Comparison of ENCODE assay signal across 29 cellular contexts in genomic region chr6:1215884-1216487, GRCh38.
DNase-seq lines count a peak whose midpoint lies in the region; ATAC-seq, FAIRE-seq and TF ChIP-seq lines count a peak whose summit lies in the region.
"Had no signal": no experiment of that assay in that cellular context is flagged by ENCODE, and none has a peak within 500 bp of the region (broad histone marks: within the 10 kb centered on the region; RNA-seq: fewer than 3 reads in every experiment).

No MANE protein-coding gene starts in this region.

- POLR2A ChIA-PET in H1 (lab: Charles Lee; ENCODE audit: partially characterized antibody), result no interaction called here

- H2BK12ac ChIP-seq in H1 (ENCODE audit: low read depth, low read length), result no peak overlapping the region

- no peak overlapping the region for H3K56ac ChIP-seq in H1 (replicated peaks; ENCODE audit: insufficient read length, low read depth, low read length)

- peak; percentile 23 to 58 for ATAC-seq in upper lobe of left lung (ENCODE audit: low FRiP score in 2 of 2)
- ATAC-seq: CD8-positive, alpha-beta T cell; GM23338; PC-3; Right ventricle myocardium inferior had no signal

- TF ChIP-seq CTCF in H1 (IDR thresholded peaks at IDR 0.05; ENCODE audit: control extremely low read depth in 1 of 3, insufficient read depth in 1 of 3, low read depth in 1 of 3, low read length in 3 of 3) (no peak), esophagus muscularis mucosa (IDR thresholded peaks at IDR 0.05) (no peak), neural progenitor cell (IDR thresholded peaks at IDR 0.05) (no peak), upper lobe of left lung (IDR thresholded peaks at IDR 0.05) (no peak)

- H3K27me3 ChIP-seq in H1 (replicated peaks in 1 of 4; ENCODE audit: control insufficient read depth in 3 of 4, extremely low read depth in 1 of 4, insufficient read depth in 3 of 4, low read length in 3 of 4) (no peaks in the 10 kb centered on the region), esophagus muscularis mucosa (no peaks in the 10 kb centered on the region), neural progenitor cell (no peaks in the 10 kb centered on the region), upper lobe of left lung (no peaks in the 10 kb centered on the region)
- H3K27me3 ChIP-seq: SJCRH30 had no signal

- no peaks in the 10 kb centered on the region for H3K36me3 Mint-ChIP-seq in neural progenitor cell
- H3K36me3 Mint-ChIP-seq: CD8-positive, alpha-beta T cell had no signal

- no peak overlapping the region for H3K27ac Mint-ChIP-seq in neural progenitor cell
- H3K27ac Mint-ChIP-seq: B cell; CD8-positive, alpha-beta T cell; GM23338; HFFc6 had no signal

- FAIRE-seq in H1 (lab: Jason Lieb, UNC), result no peak
- FAIRE-seq: G401.6, HTR-8/SVneo had no signal

- no peaks in the 10 kb centered on the region for H3K79me1 ChIP-seq in H1 (ENCODE audit: low read depth, low read length)

- H3K23me2 ChIP-seq in H1 (ENCODE audit: low read depth, low read length), result no peaks in the 10 kb centered on the region

- no peak overlapping the region for H3K27ac ChIP-seq in H1 (ENCODE audit: low read depth, low read length)
- H3K27ac ChIP-seq in esophagus muscularis mucosa (replicated peaks in 1 of 4), result no peak overlapping the region
- no peak overlapping the region for H3K27ac ChIP-seq in neural progenitor cell
- no peak overlapping the region for H3K27ac ChIP-seq in upper lobe of left lung
- H3K27ac ChIP-seq: C4-2B, SJCRH30 had no signal

- H3K36me3 ChIP-seq in H1 (ENCODE audit: control insufficient read depth in 2 of 4, insufficient read depth in 4 of 4, low read length in 3 of 4) (no peaks in the 10 kb centered on the region), esophagus muscularis mucosa (no peaks in the 10 kb centered on the region), neural progenitor cell (no peaks in the 10 kb centered on the region), upper lobe of left lung (no peaks in the 10 kb centered on the region)
- H3K36me3 ChIP-seq: HAP-1, SJCRH30 had no signal

- no peak overlapping the region for H2BK120ac ChIP-seq in H1 (replicated peaks; ENCODE audit: low read depth, low read length)

- no peak overlapping the region for H3K9ac ChIP-seq in H1 (replicated peaks in 1 of 4; ENCODE audit: extremely low read depth in 1 of 4, low read depth in 3 of 4, low read length in 3 of 4)
- no peak overlapping the region for H3K9ac ChIP-seq in neural progenitor cell

- H4K20me1 ChIP-seq in H1 (replicated peaks in 1 of 2; ENCODE audit: control insufficient read depth in 1 of 2, insufficient read depth in 2 of 2, low read length in 2 of 2) (peaks cover 0 to 2% of the 10 kb centered on the region in 2 experiments), neural progenitor cell (ENCODE audit: low read depth) (no peaks in the 10 kb centered on the region)

- WGBS in H1 (ENCODE audit: extremely low coverage in 1 of 2, insufficient coverage in 1 of 2, insufficient read length in 1 of 2, insufficient replicate concordance in 2 of 2, low coverage in 1 of 2, low lambda C conversion rate in 2 of 2, missing lambda C conversion rate in 1 of 2), 2 experiments, result 82% methylated on average over 11 of the region's 11 CpGs; no CpG with 5 or more reads in 1 of the 2 experiments
- WGBS in esophagus muscularis mucosa, result 91% methylated on average over 4 of the region's 11 CpGs
- 68 to 70% methylated on average over 10 to 11 of the region's 11 CpGs for WGBS in upper lobe of left lung, 2 donors

- H3K4me3 ChIP-seq in H1 (ENCODE audit: extremely low read depth in 1 of 4, insufficient read depth in 2 of 4, low read depth in 3 of 4, low read length in 4 of 4), result no peak overlapping the region
- no peak overlapping the region for H3K4me3 ChIP-seq in esophagus muscularis mucosa
- H3K4me3 ChIP-seq in neural progenitor cell, result no peak overlapping the region
- H3K4me3 ChIP-seq in upper lobe of left lung, result no peak overlapping the region
- H3K4me3 ChIP-seq: GM23338, HAP-1, SJCRH30 had no signal

- no peaks in the 10 kb centered on the region for H3K9me3 Mint-ChIP-seq in neural progenitor cell
- H3K9me3 Mint-ChIP-seq: CD8-positive, alpha-beta T cell; GM23338; HFFc6 had no signal

- no peak overlapping the region for H4K8ac ChIP-seq in H1 (ENCODE audit: extremely low read depth, insufficient read depth, low read length)

- H3K9me3 ChIP-seq in H1 (ENCODE audit: insufficient read depth in 2 of 2, low read depth in 1 of 2, low read length in 1 of 2) (no peaks in the 10 kb centered on the region), esophagus muscularis mucosa (no peaks in the 10 kb centered on the region), neural progenitor cell (ENCODE audit: low read depth) (no peaks in the 10 kb centered on the region), upper lobe of left lung (no peaks in the 10 kb centered on the region)
- H3K9me3 ChIP-seq: Caco-2, HAP-1, SJCRH30 had no signal

- TF ChIP-seq POLR2A in H1 (IDR thresholded peaks at IDR 0.05; ENCODE audit: control extremely low read depth in 1 of 2, low read depth in 2 of 2, low read length in 2 of 2) (no peak), esophagus muscularis mucosa (IDR thresholded peaks at IDR 0.05; ENCODE audit: low read depth) (no peak), upper lobe of left lung (IDR thresholded peaks at IDR 0.05) (no peak)

- H2AFZ ChIP-seq in H1 (ENCODE audit: low read length), result peak overlapping the region; percentile 72; the same call in 1 of the 2 replicates
- peak overlapping the region; percentile 42 for H2AFZ ChIP-seq in neural progenitor cell (replicated peaks)
- H2AFZ ChIP-seq: GM23338 had no signal

- H3K4me1 ChIP-seq in H1 (replicated peaks in 1 of 4; ENCODE audit: control insufficient read depth in 3 of 4, insufficient read depth in 4 of 4, low read length in 3 of 4) (no peaks in the 10 kb centered on the region), esophagus muscularis mucosa (no peaks in the 10 kb centered on the region), neural progenitor cell (no peaks in the 10 kb centered on the region), upper lobe of left lung (no peaks in the 10 kb centered on the region)
- H3K4me1 ChIP-seq: HAP-1, SJCRH30 had no signal

- no peak overlapping the region for H4K5ac ChIP-seq in H1 (ENCODE audit: insufficient read length, low read depth, low read length)

- H3K27me3 Mint-ChIP-seq in neural progenitor cell (ENCODE audit: insufficient read depth, low read depth), result peaks cover 2% of the 10 kb centered on the region

- H3K23ac ChIP-seq in H1 (ENCODE audit: insufficient read length), result no peak overlapping the region

- H3K4me2 ChIP-seq in H1 (ENCODE audit: insufficient read depth in 1 of 2, low read depth in 2 of 2, low read length in 2 of 2) (no peak overlapping the region), neural progenitor cell (no peak overlapping the region)
- H3K4me2 ChIP-seq: GM23338 had no signal

- no peak overlapping the region for H3K18ac ChIP-seq in H1 (ENCODE audit: extremely low read depth, low read length)

- H3K4me1 Mint-ChIP-seq in neural progenitor cell, result no peaks in the 10 kb centered on the region
- H3K4me1 Mint-ChIP-seq: B cell, GM23338 had no signal

- no peak overlapping the region for H3K4ac ChIP-seq in H1 (replicated peaks; ENCODE audit: insufficient read length, low read depth, low read length)

- no peak overlapping the region for H3K14ac ChIP-seq in H1 (ENCODE audit: insufficient read length)

- H2BK15ac ChIP-seq in H1 (ENCODE audit: low read length), result no peak overlapping the region

- no peak overlapping the region for H4K91ac ChIP-seq in H1 (replicated peaks; ENCODE audit: insufficient read length, low read length)

- H2BK5ac ChIP-seq in H1 (ENCODE audit: low read depth, low read length), result no peak overlapping the region

- H2AK5ac ChIP-seq in H1 (ENCODE audit: low read depth, low read length), result no peak overlapping the region

- H3K79me2 ChIP-seq in H1 (ENCODE audit: control insufficient read depth in 1 of 2, insufficient read depth in 2 of 2, low read length in 2 of 2) (no peaks in the 10 kb centered on the region), neural progenitor cell (ENCODE audit: low read depth) (no peaks in the 10 kb centered on the region)

- no peak overlapping the region for H3K4me3 Mint-ChIP-seq in neural progenitor cell
- H3K4me3 Mint-ChIP-seq: B cell; CD8-positive, alpha-beta T cell; GM23338; HFFc6 had no signal

- TF ChIP-seq RAD21 in H1 (IDR thresholded peaks at IDR 0.05 in 1 of 2, conservative IDR thresholded peaks at IDR 0.05 in 1 of 2; ENCODE audit: low read depth in 2 of 2, low read length in 2 of 2), result no peak

- H2BK20ac ChIP-seq in H1 (ENCODE audit: low read length), result no peak overlapping the region

- H3F3A ChIP-seq in neural progenitor cell (ENCODE audit: low read depth), result no peaks in the 10 kb centered on the region

- no peak for DNase-seq in H1 (ENCODE audit: low read depth in 1 of 2, low spot score in 2 of 2)
- DNase-seq in esophagus muscularis mucosa (ENCODE audit: extremely low spot score), result peak; percentile 89
- no peak for DNase-seq in neural progenitor cell (ENCODE audit: low spot score)
- DNase-seq in upper lobe of left lung, result no peak
- no peak for DNase-seq in cerebellar cortex (ENCODE audit: low spot score)
- DNase-seq in cortex of kidney (lab: John Stamatoyannopoulos, UW), result no peak
- no peak for DNase-seq in activated CD4-positive, alpha-beta T cell treated with anti-CD3 and anti-CD28 coated beads, Interleukin-2, amount 50 U/mL, for 48 hours
- DNase-seq: Caco-2; CD8-positive, alpha-beta T cell; HFFc6; KBM-7; MV-4-11; NCI-H1105; NCI-H1436 treated with DMSO at 0.1 percent for 48 hours; NCI-H187 treated with DMSO at 0.1 percent for 48 hours; NCI-H2107; NCI-H446; NCI-H526; NCI-H82; NK-92 treated with Interleukin-12 subunit alpha and Interleukin-12 subunit beta, amount 100 ng/mL, for 24 hours; PC-3; SJCRH30 had no signal

- CTCF ChIA-PET in H1 (lab: Charles Lee; ENCODE audit: partially characterized antibody), result interaction anchor here (0.6 to 1.5 kb wide), 6 partner anchors 9 to 630 kb away, joined by 3 to 4 read pairs (median 3); no protein-coding TSS in a partner anchor

- intact Hi-C loops in esophagus muscularis mucosa (cut with DNase I), result no loop called here

- TF ChIP-seq EP300 in H1 (IDR thresholded peaks at IDR 0.05; ENCODE audit: borderline replicate concordance in 1 of 2, low read depth in 2 of 2, low read length in 2 of 2), result no peak
- TF ChIP-seq EP300 in esophagus muscularis mucosa (IDR thresholded peaks at IDR 0.05), result no peak
- TF ChIP-seq EP300 in upper lobe of left lung (IDR thresholded peaks at IDR 0.05), result no peak

TF ChIP-seq in H1, 55 proteins besides CTCF, POLR2A, EP300 and RAD21:
- no peak for TF ChIP-seq YY1 (IDR thresholded peaks at IDR 0.05; ENCODE audit: low read depth, low read length)
- no peak for TF ChIP-seq SP1 (IDR thresholded peaks at IDR 0.05; ENCODE audit: low read depth, low read length)
- no peak for TF ChIP-seq E2F6 (IDR thresholded peaks at IDR 0.05)
